1 cellular context compared by ENCODE assay signal in genomic region chr7:44727346-44728262, GRCh38.
A peak's percentile ranks its signal among the peaks of the same experiment; 100 is the strongest.
TF ChIP-seq lines count a peak whose summit lies in the region.

No MANE protein-coding gene starts in this region.

TF ChIP-seq in IMR-90, 13 proteins besides CTCF, POLR2A, EP300 and RAD21 (continued from another document):
- no peak for TF ChIP-seq USF2 (IDR thresholded peaks at IDR 0.05; ENCODE audit: low read depth, low read length)
- no peak for TF ChIP-seq MAZ (IDR thresholded peaks at IDR 0.05; ENCODE audit: borderline replicate concordance, low read depth, low read length)
- peak; percentile 74 for TF ChIP-seq CEBPB (IDR thresholded peaks at IDR 0.05; ENCODE audit: low read depth, low read length)
- no peak for TF ChIP-seq SMC3 (IDR thresholded peaks at IDR 0.05; ENCODE audit: low read depth, low read length)
- peak; percentile 49; the same call in 1 of the 2 replicates for TF ChIP-seq BHLHE40 (IDR thresholded peaks at IDR 0.05; ENCODE audit: low read depth, low read length)
- no peak for TF ChIP-seq NFE2L2 (IDR thresholded peaks at IDR 0.05; ENCODE audit: low read depth, low read length)
- 0 out of 2 replicates have a peak, but pooled peaks have one; percentile 1 for TF ChIP-seq MAFK (IDR thresholded peaks at IDR 0.05; ENCODE audit: low read depth, low read length)
- no peak for TF ChIP-seq RFX5 (IDR thresholded peaks at IDR 0.05; ENCODE audit: low read depth, low read length)
- no peak for TF ChIP-seq RCOR1 (IDR thresholded peaks at IDR 0.05; ENCODE audit: insufficient replicate concordance, low read length)
- no peak for TF ChIP-seq CHD1 (IDR thresholded peaks at IDR 0.05; ENCODE audit: low read depth, low read length)
